8 cellular contexts compared by ENCODE assay signal in the genomic region with DNA sequence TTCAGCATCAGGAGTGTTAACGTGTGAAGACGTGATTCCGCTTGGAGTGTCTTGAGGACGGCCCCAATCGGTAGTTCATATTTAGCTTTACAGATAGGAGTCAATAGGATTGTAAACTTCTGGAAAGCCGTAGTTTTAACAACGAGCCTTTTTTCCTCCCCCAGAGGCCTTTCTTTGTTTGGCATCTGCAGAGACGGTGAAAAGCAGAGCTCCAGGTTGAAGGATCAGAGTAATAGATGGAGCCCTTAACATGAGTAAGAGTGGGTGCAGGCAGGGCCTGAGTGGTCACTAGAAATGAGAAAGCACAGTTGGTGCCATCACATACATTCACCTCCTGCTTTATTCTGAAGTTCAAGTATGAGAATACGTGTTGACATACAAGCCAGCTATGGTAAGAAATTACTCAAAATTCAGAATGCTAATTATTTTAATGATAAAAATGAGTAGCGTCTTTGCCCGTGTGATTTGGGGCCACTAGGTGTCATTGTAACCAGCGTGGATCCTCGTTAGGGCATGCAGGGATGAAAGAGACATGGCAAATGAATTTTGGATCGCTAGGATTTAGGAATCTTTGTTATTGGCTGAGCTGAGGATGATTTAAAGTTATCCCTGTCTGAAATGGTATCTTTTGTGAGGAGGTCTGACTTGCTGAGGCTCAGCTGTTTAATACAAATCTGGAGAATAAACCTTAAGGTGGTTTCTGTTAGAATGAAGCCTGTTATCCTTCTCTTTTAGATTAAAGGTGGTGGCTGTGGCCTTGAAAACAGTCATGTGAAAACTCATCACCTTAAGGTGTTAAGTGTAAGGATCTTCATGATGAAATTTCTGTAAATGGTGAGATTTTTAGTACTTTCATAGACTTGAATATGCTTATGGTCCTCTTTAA. TPM values are rescaled to one million over a fixed set of nuclear protein-coding genes. Genes with fewer than 3 reads are reported as not detected.
A peak's percentile ranks its signal among the peaks of the same experiment; 100 is the strongest.
DNase-seq lines count a peak whose midpoint lies in the region; ATAC-seq, FAIRE-seq and TF ChIP-seq lines count a peak whose summit lies in the region.

No MANE protein-coding gene starts in this region.

- H3K27ac ChIP-seq in SK-N-MC (peak overlapping the region; percentile 77), esophagus (ENCODE audit: low read depth in 2 of 2, low read length in 1 of 2) (peak overlapping the region; percentile 88 to 94)

- no peak for ATAC-seq in GM19324 (IDR thresholded peaks at IDR 0.05; ENCODE audit: low FRiP score, unreplicated experiment)
- ATAC-seq in HG02571 (IDR thresholded peaks at IDR 0.05; ENCODE audit: unreplicated experiment) = no peak

- FAIRE-seq in GM19239 (lab: Jason Lieb, UNC) = peak; percentile 47

- H3K9me3 Mint-ChIP-seq in nephron = no peaks in the 10 kb centered on the region

- H3K4me3 ChIP-seq in BE2C (ENCODE audit: low read depth, low read length) = peak overlapping the region; percentile 76
- H3K4me3 ChIP-seq in SK-N-MC = peak overlapping the region; percentile 92
- H3K4me3 ChIP-seq in esophagus (ENCODE audit: low read depth in 1 of 2, low read length in 2 of 2) = peak overlapping the region; percentile 64 to 77

- H3K4me3 Mint-ChIP-seq in nephron = peak overlapping the region; percentile 96 to 99 (median 98)

- H3K36me3 ChIP-seq in BE2C = peaks cover 62% of the 10 kb centered on the region
- H3K36me3 ChIP-seq in SK-N-MC (ENCODE audit: insufficient read depth, low read length) = peaks cover 48% of the 10 kb centered on the region
- peaks cover 0 to 5% of the 10 kb centered on the region in 2 donors for H3K36me3 ChIP-seq in esophagus (ENCODE audit: control insufficient read depth in 2 of 2, insufficient read depth in 2 of 2, low read length in 1 of 2)

- H3K27me3 Mint-ChIP-seq in nephron (ENCODE audit: low read depth) = no peaks in the 10 kb centered on the region

- H3K27ac Mint-ChIP-seq in nephron = peak overlapping the region; percentile 96 to 98 (median 98)

- 0 to 1% methylated on average over 14 of the region's 14 CpGs for WGBS in esophagus, 2 donors

- H3K36me3 Mint-ChIP-seq in nephron (ENCODE audit: low read depth) = peaks cover 25% of the 10 kb centered on the region

- H3K4me1 Mint-ChIP-seq in nephron = peaks cover 62% of the 10 kb centered on the region

- no peaks in the 10 kb centered on the region for H3K27me3 ChIP-seq in BE2C
- H3K27me3 ChIP-seq in esophagus (ENCODE audit: control insufficient read depth in 1 of 2, insufficient read depth in 2 of 2, low read length in 2 of 2) = no peaks in the 10 kb centered on the region

- TF ChIP-seq CTCF in BE2C (IDR thresholded peaks at IDR 0.05; ENCODE audit: low read depth, low read length) = peak; percentile 73
- peak; percentile 47 to 61 (median 49) for TF ChIP-seq CTCF in nephron (IDR thresholded peaks at IDR 0.05; ENCODE audit: unreplicated experiment in 3 of 3)

- no peak for DNase-seq in BE2C
- no peak for DNase-seq in GM19239 (ENCODE audit: insufficient read length, low spot score)
- no peak for DNase-seq in SK-N-MC (ENCODE audit: low read depth, low spot score)
- DNase-seq in hepatic stellate cell (ENCODE audit: low spot score) = no peak

- peak overlapping the region; percentile 99 for H3K9ac ChIP-seq in SK-N-MC (ENCODE audit: insufficient read length)

- H3K9me3 ChIP-seq in BE2C (no peaks in the 10 kb centered on the region), SK-N-MC (ENCODE audit: low read depth, low read length) (no peaks in the 10 kb centered on the region), esophagus (ENCODE audit: control insufficient read depth in 2 of 2, insufficient read depth in 1 of 2, low read depth in 1 of 2, low read length in 1 of 2) (no peaks in the 10 kb centered on the region)

- H3K4me1 ChIP-seq in BE2C (peaks cover 12% of the 10 kb centered on the region), esophagus (ENCODE audit: control insufficient read depth in 2 of 2, insufficient read depth in 2 of 2, low read length in 1 of 2) (peaks cover 0 to 3% of the 10 kb centered on the region in 2 donors)

RNA-seq across cellular contexts. Expression of a gene that starts 18.6 kb away (rescaled TPM):
- polyA plus RNA-seq in BE2C (2012; ENCODE audit: insufficient read depth, insufficient read length, low read depth) = 44.2 TPM
- polyA plus RNA-seq in esophagus = 1 to 10 TPM; 1.2 to 3.0 TPM

RNA-seq across cellular contexts. Expression of a gene that starts 20.9 kb away (rescaled TPM):
- 160 TPM for polyA plus RNA-seq in BE2C (2012; ENCODE audit: insufficient read depth, insufficient read length, low read depth)
- 1 to 10 TPM; 3.1 to 3.7 TPM for polyA plus RNA-seq in esophagus

RNA-seq across cellular contexts. Expression of a gene that starts 27.2 kb away (rescaled TPM):
- not detected for polyA plus RNA-seq in BE2C (2012; ENCODE audit: insufficient read depth, insufficient read length, low read depth)
- polyA plus RNA-seq in esophagus = 10 to 100 TPM; 17.5 to 20.2 TPM

RNA-seq across cellular contexts. Expression of a gene that starts 57.2 kb away (rescaled TPM):
- polyA plus RNA-seq in BE2C (2012; ENCODE audit: insufficient read depth, insufficient read length, low read depth) = 4.0 TPM
- polyA plus RNA-seq in esophagus = 10 to 100 TPM; 19.4 to 27.3 TPM
